ENCODE assay signal across 1 cellular context in the genomic region with DNA sequence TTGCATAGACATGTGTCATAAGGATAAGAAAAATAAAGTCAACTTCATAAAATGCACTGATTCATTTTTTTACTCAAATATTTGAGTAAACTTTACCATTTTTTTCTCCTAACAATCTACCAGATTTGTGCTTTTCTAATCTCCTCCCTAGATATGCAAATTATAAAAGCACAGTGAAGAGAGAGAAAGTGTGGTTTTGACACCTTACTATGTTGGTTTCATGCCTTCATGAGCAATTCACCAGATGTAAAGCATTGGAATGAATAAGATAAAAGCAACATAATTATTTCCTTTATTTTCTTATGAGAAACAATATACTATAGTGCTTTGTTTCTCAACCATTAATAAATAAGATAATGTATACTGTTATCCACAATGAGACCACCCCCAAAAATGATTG.
TF ChIP-seq lines count a peak whose summit lies in the region.

No MANE protein-coding gene starts in this region.

TF ChIP-seq in GM23338, 12 proteins besides CTCF, POLR2A, EP300 and RAD21 (continued from another document):
- TF ChIP-seq ZNF462 (CRISPR knock-in tag; IDR thresholded peaks at IDR 0.05) (no peak), NANOG (IDR thresholded peaks at IDR 0.05; ENCODE audit: borderline replicate concordance) (no peak), POLR2AphosphoS5 (IDR thresholded peaks at IDR 0.05; ENCODE audit: low read depth) (no peak), ETS1 (IDR thresholded peaks at IDR 0.05) (no peak), EZH2 (IDR thresholded peaks at IDR 0.05; ENCODE audit: low read depth, unreplicated experiment) (no peak), ZNF331 (CRISPR knock-in tag; IDR thresholded peaks at IDR 0.05; ENCODE audit: low read depth) (no peak), JUNB (IDR thresholded peaks at IDR 0.05; ENCODE audit: unreplicated experiment) (no peak), ZNF114 (CRISPR knock-in tag; IDR thresholded peaks at IDR 0.05) (no peak), STAT1 (IDR thresholded peaks at IDR 0.05; ENCODE audit: unreplicated experiment) (no peak)
